In genomic region chr14:37595809-37596595, GRCh38 we compare ENCODE assay signal across 8 cellular contexts. TPM values are rescaled to one million over a fixed set of nuclear protein-coding genes. Genes with fewer than 3 reads are reported as not detected.
DNase-seq lines count a peak whose midpoint lies in the region; ATAC-seq and TF ChIP-seq lines count a peak whose summit lies in the region.

No MANE protein-coding gene starts in this region.

- peaks cover 32% of the 10 kb centered on the region for H3K36me3 Mint-ChIP-seq in activated naive CD8-positive, alpha-beta T cell treated with anti-CD3 and anti-CD28 coated beads for 36 hours

- peaks cover 16% of the 10 kb centered on the region for H3K4me1 Mint-ChIP-seq in activated naive CD8-positive, alpha-beta T cell treated with anti-CD3 and anti-CD28 coated beads for 36 hours

- peaks cover 0 to 35% of the 10 kb centered on the region in 2 donors for H3K4me1 ChIP-seq in left lung

- H3K27ac Mint-ChIP-seq in activated naive CD8-positive, alpha-beta T cell treated with anti-CD3 and anti-CD28 coated beads for 36 hours, result peak overlapping the region; percentile 65

- TF ChIP-seq CTCF in 22Rv1 (IDR thresholded peaks at IDR 0.05) (no peak), left lung (IDR thresholded peaks at IDR 0.05) (no peak)

- peak overlapping the region; percentile 70 for H3K4me3 Mint-ChIP-seq in activated naive CD8-positive, alpha-beta T cell treated with anti-CD3 and anti-CD28 coated beads for 36 hours

- peaks cover 92% of the 10 kb centered on the region for H3K27me3 Mint-ChIP-seq in activated naive CD8-positive, alpha-beta T cell treated with anti-CD3 and anti-CD28 coated beads for 36 hours

- DNase-seq in MG63, result no peak
- DNase-seq in RPMI7951 (ENCODE audit: low read depth), result peak; percentile 3
- peak; percentile 82 for DNase-seq in activated naive CD8-positive, alpha-beta T cell treated with anti-CD3 and anti-CD28 coated beads for 36 hours
- DNase-seq in left lung, result peak; percentile 86 to 90
- DNase-seq in stimulated activated CD8-positive, alpha-beta memory T cell treated with anti-CD3 and anti-CD28 coated beads, Interleukin-12 subunit alpha, Interleukin-12 subunit beta, amount 100 ng/mL, for 4 hours (ENCODE audit: low read depth), result peak; percentile 19

- H3K9me3 Mint-ChIP-seq in activated naive CD8-positive, alpha-beta T cell treated with anti-CD3 and anti-CD28 coated beads for 36 hours, result peaks cover 14% of the 10 kb centered on the region

- H3K36me3 ChIP-seq in MG63 (no peaks in the 10 kb centered on the region), left lung (no peaks in the 10 kb centered on the region)

- ATAC-seq in GM19463 (IDR thresholded peaks at IDR 0.05; ENCODE audit: unreplicated experiment) (peak; percentile 72), left lung (peak; percentile 66), GM21526 (IDR thresholded peaks at IDR 0.05; ENCODE audit: low FRiP score, unreplicated experiment) (no peak)

- H3K9me3 ChIP-seq in MG63 (no peaks in the 10 kb centered on the region), left lung (no peaks in the 10 kb centered on the region)

- H3K27ac ChIP-seq in 22Rv1 (peak overlapping the region; percentile 100), left lung (peak overlapping the region; percentile 80 to 91)

- intact Hi-C loops in left lung (cut with DNase I), result no loop called here

- H3K27me3 ChIP-seq in MG63 (no peaks in the 10 kb centered on the region), left lung (peaks cover 89 to 100% of the 10 kb centered on the region in 2 donors)

- H3K4me3 ChIP-seq in MG63 (peak overlapping the region; percentile 53), left lung (peak overlapping the region; percentile 33)

RNA-seq across cellular contexts. Expression of gene TTC6, which starts 0.6 kb away (rescaled TPM):
- not detected in 2 replicates for total RNA-seq in MG63 (2014; rRNA removed; shearing (Covaris generic); ENCODE audit: low replicate concordance)
- total RNA-seq in RPMI7951 (2014; rRNA removed; shearing (Covaris generic)), result 0.10 TPM in 1 of 2 replicates, not detected in the other
- not detected for total RNA-seq in activated naive CD8-positive, alpha-beta T cell treated with anti-CD3 and anti-CD28 coated beads for 36 hours
- total RNA-seq in left lung, result 1 to 10 TPM; 3.2 to 7.1 TPM

RNA-seq across cellular contexts. Expression of gene FOXA1, which starts 1.0 kb away (rescaled TPM):
- total RNA-seq in MG63 (2014; rRNA removed; shearing (Covaris generic); ENCODE audit: low replicate concordance), result 0.64 TPM in 1 of 2 replicates, not detected in the other
- not detected in 2 replicates for total RNA-seq in RPMI7951 (2014; rRNA removed; shearing (Covaris generic))
- total RNA-seq in activated naive CD8-positive, alpha-beta T cell treated with anti-CD3 and anti-CD28 coated beads for 36 hours, result not detected
- total RNA-seq in left lung, result 10 to 100 TPM; 30.2 to 33.6 TPM

Comparison
In these comparisons a context has a peak if more than half of its experiments do, and no peak if none do; other contexts are left out.
1. RNA of gene FOXA1, which starts 1.0 kb away (total RNA-seq): 30.2 to 33.6 TPM in left lung; not detected in activated naive CD8-positive, alpha-beta T cell treated with anti-CD3 and anti-CD28 coated beads for 36 hours, 0.64 TPM in MG63 and not detected in RPMI7951; every median in the first group is over 10 times any median in the second.